Comparison of ENCODE assay signal across 22 cellular contexts in the genomic region with DNA sequence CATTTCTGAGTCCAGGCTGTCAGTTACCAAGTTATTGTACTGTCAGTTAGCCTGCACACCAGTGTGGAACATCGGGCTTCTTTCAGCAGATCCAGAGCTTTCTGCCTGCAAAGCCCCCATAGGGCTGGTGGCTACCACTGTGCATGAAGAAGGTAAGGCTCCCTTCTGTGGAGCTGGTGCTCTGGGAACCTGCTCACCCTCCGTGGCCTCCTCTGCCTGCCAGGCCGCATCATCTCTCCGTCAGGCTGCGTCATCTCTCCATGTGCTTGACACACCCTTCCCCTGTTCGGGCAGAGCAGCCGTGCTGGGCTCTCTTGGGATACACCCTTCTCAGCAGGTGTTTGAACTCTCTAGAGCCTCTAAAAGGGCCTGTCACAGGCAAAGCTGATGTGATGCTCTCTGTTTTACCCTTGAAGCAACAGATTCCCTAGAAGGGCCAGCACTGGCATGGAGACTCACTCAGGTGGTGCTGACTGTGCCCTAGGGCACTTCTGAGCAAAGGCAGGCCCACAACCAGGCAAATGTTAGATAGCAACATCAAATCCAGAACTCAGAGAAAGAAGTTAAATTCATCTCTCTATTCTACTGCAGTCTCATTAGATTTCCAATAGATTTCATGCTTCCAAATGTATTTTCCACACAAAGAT.
DNase-seq lines count a peak whose midpoint lies in the region; ATAC-seq and TF ChIP-seq lines count a peak whose summit lies in the region.
"Had no signal": no experiment of that assay in that cellular context is flagged by ENCODE, and none has a peak within 500 bp of the region (broad histone marks: within the 10 kb centered on the region; RNA-seq: fewer than 3 reads in every experiment).

No MANE protein-coding gene starts in this region.

- no peak overlapping the region for H2AFZ ChIP-seq in HCT116 (ENCODE audit: low read depth, low read length, poor library complexity, severe bottlenecking)

- no TSS peak for BruUV-seq in HCT116 (replicated peaks; lab: Mats Ljungman, UMichigan)

- no peaks in the 10 kb centered on the region for H3K9me2 ChIP-seq in HCT116 (ENCODE audit: insufficient read depth)

- no peak for TF ChIP-seq RAD21 in HCT116 (IDR thresholded peaks at IDR 0.05; ENCODE audit: low read depth)

- H3K9me3 ChIP-seq in HCT116 (ENCODE audit: control insufficient read depth in 1 of 2, insufficient read depth in 1 of 2, low read depth in 1 of 2, low read length in 2 of 2) = no peaks in the 10 kb centered on the region
- H3K9me3 ChIP-seq: BLaER1, right lobe of liver had no signal

- ATAC-seq in HCT116 (peak; percentile 34; the same call in 1 of the 2 replicates), foreskin keratinocyte (peak; percentile 79), HG02852 (IDR thresholded peaks at IDR 0.05; ENCODE audit: unreplicated experiment) (no peak), left cardiac atrium (no peak)
- ATAC-seq: activated naive CD8-positive, alpha-beta T cell treated with anti-CD3 and anti-CD28 coated beads, Interleukin-2, amount 50 U/mL, for 24 hours; GM12878; left lobe of liver had no signal

- no peaks in the 10 kb centered on the region for H3K4me1 ChIP-seq in HCT116 (ENCODE audit: control insufficient read depth in 1 of 2, insufficient read depth in 2 of 2, low read length in 2 of 2)
- H3K4me1 ChIP-seq in foreskin keratinocyte = no peaks in the 10 kb centered on the region
- H3K4me1 ChIP-seq: BLaER1, right lobe of liver had no signal

- no peak for TF ChIP-seq CTCF in HCT116 (IDR thresholded peaks at IDR 0.05 in 2 of 3, conservative IDR thresholded peaks at IDR 0.05 in 1 of 3; ENCODE audit: borderline replicate concordance in 1 of 3, insufficient read depth in 1 of 3, low read depth in 2 of 3, low read length in 2 of 3)
- no peak for TF ChIP-seq CTCF in foreskin keratinocyte (conservative IDR thresholded peaks at IDR 0.05)
- TF ChIP-seq CTCF in GM13977 (IDR thresholded peaks at IDR 0.05; ENCODE audit: extremely low read depth, insufficient read depth, missing control alignments) = no peak

- no peak overlapping the region for H3K4me2 ChIP-seq in HCT116 (ENCODE audit: low read length)
- H3K4me2 ChIP-seq: BLaER1 had no signal

- H3K27ac ChIP-seq in HCT116 (ENCODE audit: low read depth, low read length) (no peak overlapping the region), foreskin keratinocyte (no peak overlapping the region)
- H3K27ac ChIP-seq: BLaER1, right lobe of liver, SK-N-MC had no signal

- no peaks in the 10 kb centered on the region for H3K36me3 ChIP-seq in HCT116 (ENCODE audit: control insufficient read depth in 1 of 2, insufficient read depth in 2 of 2, low read length in 2 of 2)
- H3K36me3 ChIP-seq: BLaER1, right lobe of liver had no signal

- H3K79me2 ChIP-seq in HCT116 (ENCODE audit: insufficient read depth, low read length) = no peaks in the 10 kb centered on the region

- TF ChIP-seq POLR2A in HCT116 (IDR thresholded peaks at IDR 0.05; ENCODE audit: borderline replicate concordance, extremely low read depth, insufficient read depth, insufficient read length) = no peak

- CTCF ChIA-PET in HCT116 (lab: Charles Lee) = no interaction called here

- H3K27me3 ChIP-seq in HCT116 (ENCODE audit: insufficient read depth, low read length) (peaks cover 15% of the 10 kb centered on the region; the same call in 1 of the 2 replicates), foreskin keratinocyte (no peaks in the 10 kb centered on the region)
- H3K27me3 ChIP-seq: right lobe of liver had no signal

- RAD21 ChIA-PET in HCT116 (lab: Charles Lee; ENCODE audit: low non-redundant PET in 1 of 2, low total read pairs in 2 of 2, uncharacterized antibody in 2 of 2, unreplicated experiment in 2 of 2) = no interaction called here

- POLR2A ChIA-PET in HCT116 (lab: Charles Lee) = no interaction called here

- intact Hi-C loops in HCT116 (cut with micrococcal nuclease) (no loop called here), left cardiac atrium (cut with DNase I) (loop anchor here in 1 of 2 donors (10.0 kb wide), 1 partner anchor 59 kb away; no protein-coding TSS in a partner anchor)

- H3K9ac ChIP-seq in HCT116 (ENCODE audit: low read length) = no peak overlapping the region
- H3K9ac ChIP-seq: BLaER1 had no signal

- no peaks in the 10 kb centered on the region for H4K20me1 ChIP-seq in HCT116 (ENCODE audit: insufficient read depth)
- H4K20me1 ChIP-seq: BLaER1 had no signal

- H3K4me3 ChIP-seq in HCT116 (replicated peaks in 1 of 2; ENCODE audit: low read depth in 1 of 2, low read length in 2 of 2) = no peak overlapping the region
- H3K4me3 ChIP-seq: BLaER1, GM12878, right lobe of liver, SK-N-MC had no signal

- DNase-seq in DMS153 treated with DMSO at 0.1 percent for 48 hours (lab: John Stamatoyannopoulos, UW; ENCODE audit: unreplicated experiment) = peak; percentile 65
- DNase-seq in HCT116 (ENCODE audit: low read depth, low spot score) = no peak
- peak; percentile 78 for DNase-seq in NCI-H345 (lab: John Stamatoyannopoulos, UW)
- DNase-seq in foreskin keratinocyte = no peak
- no peak for DNase-seq in GM19240 (ENCODE audit: insufficient read length, low spot score)
- no peak for DNase-seq in GM13977 (ENCODE audit: low spot score)
- DNase-seq in left cardiac atrium = no peak
- DNase-seq: activated CD4-positive, alpha-beta T cell treated with anti-CD3 and anti-CD28 coated beads for 4 hours; activated naive CD8-positive, alpha-beta T cell treated with anti-CD3 and anti-CD28 coated beads, Interleukin-2, amount 50 U/mL, for 24 hours; IMR-90; mesenchymal stem cell; NCI-H1048; NCI-H2029 treated with DMSO at 0.1 percent for 48 hours; NCI-H526 treated with DMSO at 0.1 percent for 48 hours; right lobe of liver; stimulated activated CD4-positive, alpha-beta T cell treated with anti-CD3 and anti-CD28 coated beads, Interleukin-4, amount 100 ng/mL, for 24 hours; T-helper 2 cell had no signal

- in situ Hi-C loops in GM13977 (cut with MboI; ENCODE audit: low pct_unique_long_range_greater_than_20kb, low sequenced_read_pairs, unreplicated experiment) = no loop called here

TF ChIP-seq in HCT116, 20 proteins besides CTCF, POLR2A, EP300 and RAD21:
- TF ChIP-seq CEBPB (IDR thresholded peaks at IDR 0.05; ENCODE audit: low read depth) = no peak

Comparison
In these comparisons a context has a peak if more than half of its experiments do, and no peak if none do; other contexts are left out.
1. DNase-seq: peak in DMS153 treated with DMSO at 0.1 percent for 48 hours (single experiment) and NCI-H345 (single experiment); none in HCT116 (single experiment), foreskin keratinocyte (0 of 2), GM19240 (single experiment), GM13977 (single experiment) and left cardiac atrium (single experiment).
2. ATAC-seq: peak in HCT116 (single experiment) and foreskin keratinocyte (single experiment); none in HG02852 (single experiment) and left cardiac atrium (0 of 2).